ENCODE assay signal across 8 cellular contexts in the genomic region with DNA sequence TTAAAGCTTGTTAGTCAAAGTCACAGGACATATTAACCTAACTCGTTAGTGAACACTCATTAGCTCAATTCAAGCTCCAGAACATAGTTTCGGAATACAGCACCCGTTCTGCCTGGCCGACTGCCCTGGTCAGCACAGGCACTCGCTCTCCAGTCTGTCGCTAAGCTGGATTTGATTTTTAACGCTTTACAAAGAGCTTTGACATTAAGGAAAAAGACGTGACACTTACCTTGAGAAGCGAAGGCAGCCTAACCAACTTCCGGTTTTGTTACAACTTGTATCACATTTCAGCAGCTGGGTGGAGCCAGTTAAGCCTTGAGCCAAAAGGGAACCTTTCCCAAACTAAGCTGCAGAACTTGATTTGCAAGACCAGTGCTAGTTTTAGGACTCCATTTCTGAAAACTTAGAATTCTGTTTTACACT. TPM values are rescaled to one million over a fixed set of nuclear protein-coding genes. Genes with fewer than 3 reads are reported as not detected.
A peak's percentile ranks its signal among the peaks of the same experiment; 100 is the strongest.
DNase-seq lines count a peak whose midpoint lies in the region; ATAC-seq and TF ChIP-seq lines count a peak whose summit lies in the region.

Gene FRRS1, minus strand, starts transcription at position 258 of the 423 bp plus-strand sequence. CDS start 17,867 bp downstream, outside the sequence.

- H3K4me3 ChIP-seq in NT2/D1 (ENCODE audit: insufficient read length, low read depth), result peak within 1 kb of the TSS; percentile 76

- H3K9ac ChIP-seq in NT2/D1 (ENCODE audit: insufficient read length, low read depth), result peak within 1 kb of the TSS; percentile 79

- peak within 1 kb of the TSS; percentile 78 for H3K27ac Mint-ChIP-seq in osteocyte (ENCODE audit: unreplicated experiment)

- H3K27me3 Mint-ChIP-seq in osteocyte (ENCODE audit: unreplicated experiment), result peaks cover 5% of the 10 kb centered on the region

- peaks cover 34% of the 10 kb centered on the region for H3K4me1 Mint-ChIP-seq in osteocyte (ENCODE audit: unreplicated experiment)

- H3K4me1 ChIP-seq in NT2/D1 (ENCODE audit: insufficient read depth, insufficient read length), result no peaks in the 10 kb centered on the region

- H3K36me3 ChIP-seq in NT2/D1 (ENCODE audit: insufficient read depth, insufficient read length, low read length), result no peaks in the 10 kb centered on the region

- H3K9me3 Mint-ChIP-seq in osteocyte (ENCODE audit: unreplicated experiment), result no peaks in the 10 kb centered on the region

- peak; percentile 98 for ATAC-seq in GM21515 (IDR thresholded peaks at IDR 0.05; ENCODE audit: unreplicated experiment)
- peak; percentile 77 for ATAC-seq in Right ventricle myocardium inferior

- no peaks in the 10 kb centered on the region for H3K9me3 ChIP-seq in NT2/D1 (ENCODE audit: insufficient read depth, low read length)

- H3K36me3 Mint-ChIP-seq in osteocyte (ENCODE audit: unreplicated experiment), result no peaks in the 10 kb centered on the region

- intact Hi-C loops in Right ventricle myocardium inferior (cut with DNase I), result no loop called here

- TF ChIP-seq CTCF in osteocyte (IDR thresholded peaks at IDR 0.05), result no peak

- no peaks in the 10 kb centered on the region for H3K27me3 ChIP-seq in NT2/D1 (ENCODE audit: insufficient read depth, insufficient read length)

- DNase-seq in GF-D8 (lab: John Stamatoyannopoulos, UW) (peak; percentile 81), HT-29 (ENCODE audit: low spot score) (peak; percentile 91), NT2/D1 (ENCODE audit: low read depth, low spot score) (peak; percentile 57), Right ventricle myocardium inferior (ENCODE audit: missing footprints) (peak; percentile 75), osteocyte (ENCODE audit: extremely low spot score, unreplicated experiment) (no peak)
- peak; percentile 4 for DNase-seq in activated effector memory CD4-positive, alpha-beta T cell treated with Interleukin-2 at 50 U/mL for 16 hours
- DNase-seq in effector CD8-positive, alpha-beta T cell (lab: John Stamatoyannopoulos, UW), result no peak

- H3K4me3 Mint-ChIP-seq in osteocyte (ENCODE audit: unreplicated experiment), result peak within 1 kb of the TSS; percentile 83

RNA-seq across cellular contexts. Expression of gene FRRS1, which starts in this region (rescaled TPM):
- total RNA-seq in HT-29 (2014; rRNA removed; shearing (Covaris generic)), result 8.7 and 9.0 TPM in 2 replicates
- total RNA-seq in Right ventricle myocardium inferior (2.8 TPM), osteocyte (4.3 TPM in 2 replicates)

Comparison
In these comparisons a context has a peak if more than half of its experiments do, and no peak if none do; other contexts are left out.
1. DNase-seq: peak in GF-D8 (single experiment), HT-29 (single experiment), NT2/D1 (single experiment), activated effector memory CD4-positive, alpha-beta T cell treated with Interleukin-2 at 50 U/mL for 16 hours (single experiment) and Right ventricle myocardium inferior (single experiment); none in osteocyte (single experiment) and effector CD8-positive, alpha-beta T cell (single experiment).